Comparison of ENCODE assay signal across 8 cellular contexts in genomic region chr11:95254139-95254704, GRCh38. TPM values are rescaled to one million over a fixed set of nuclear protein-coding genes. Genes with fewer than 3 reads are reported as not detected.
DNase-seq lines count a peak whose midpoint lies in the region; ATAC-seq, FAIRE-seq and TF ChIP-seq lines count a peak whose summit lies in the region.

No MANE protein-coding gene starts in this region.

- peak overlapping the region; percentile 38 for H3K4me3 ChIP-seq in astrocyte of the spinal cord (ENCODE audit: low read depth, low read length)
- peak overlapping the region; percentile 38 for H3K4me3 ChIP-seq in retinal pigment epithelial cell (ENCODE audit: low read length)

- in situ Hi-C loops in astrocyte of the spinal cord (cut with HindIII; ENCODE audit: low sequenced_read_pairs): no loop called here

- peak overlapping the region; percentile 81 for H3K4me3 Mint-ChIP-seq in T-helper 2 cell treated with Interferon-gamma antibody and Interleukin-4, amounts not matched to agents 5 μg/mL and 100 μg/mL, for 36 hours

- H3K27me3 Mint-ChIP-seq in T-helper 2 cell treated with Interferon-gamma antibody and Interleukin-4, amounts not matched to agents 5 μg/mL and 100 μg/mL, for 36 hours (ENCODE audit: low read depth): no peaks in the 10 kb centered on the region

- peak; percentile 97 for ATAC-seq in HG02763 (IDR thresholded peaks at IDR 0.05; ENCODE audit: unreplicated experiment)

- peak; percentile 100 for FAIRE-seq in GM12892 (lab: Jason Lieb, UNC)

- H3K27ac Mint-ChIP-seq in T-helper 2 cell treated with Interferon-gamma antibody and Interleukin-4, amounts not matched to agents 5 μg/mL and 100 μg/mL, for 36 hours: peak overlapping the region; percentile 79

- H3K9me3 Mint-ChIP-seq in T-helper 2 cell treated with Interferon-gamma antibody and Interleukin-4, amounts not matched to agents 5 μg/mL and 100 μg/mL, for 36 hours: no peaks in the 10 kb centered on the region

- TF ChIP-seq POLR2A in GM12892 (IDR thresholded peaks at IDR 0.05; ENCODE audit: low read depth, low read length): peak; percentile 85

- no peaks in the 10 kb centered on the region for H3K36me3 Mint-ChIP-seq in T-helper 2 cell treated with Interferon-gamma antibody and Interleukin-4, amounts not matched to agents 5 μg/mL and 100 μg/mL, for 36 hours (ENCODE audit: low read depth)

- peak; percentile 29 for DNase-seq in GM12892 (ENCODE audit: insufficient read length)
- DNase-seq in NCI-H1436 treated with DMSO at 0.1 percent for 48 hours (lab: John Stamatoyannopoulos, UW): peak; percentile 91
- DNase-seq in T-helper 2 cell treated with Interferon-gamma antibody and Interleukin-4, amounts not matched to agents 5 μg/mL and 100 μg/mL, for 36 hours (ENCODE audit: low spot score): peak; percentile 81
- peak; percentile 90 for DNase-seq in astrocyte of the spinal cord (ENCODE audit: low read depth, low spot score)
- peak; percentile 78 to 89 for DNase-seq in hippocampal formation (lab: John Stamatoyannopoulos, UW)
- DNase-seq in retinal pigment epithelial cell (ENCODE audit: low read depth): peak; percentile 85
- DNase-seq in NK-92 treated with Interleukin-12 subunit alpha and Interleukin-12 subunit beta, amount 100 ng/mL, for 24 hours (lab: John Stamatoyannopoulos, UW): no peak

- peaks cover 38% of the 10 kb centered on the region for H3K4me1 Mint-ChIP-seq in T-helper 2 cell treated with Interferon-gamma antibody and Interleukin-4, amounts not matched to agents 5 μg/mL and 100 μg/mL, for 36 hours (ENCODE audit: low read depth)

- TF ChIP-seq CTCF in astrocyte of the spinal cord (IDR thresholded peaks at IDR 0.05; ENCODE audit: low read depth, low read length): no peak
- TF ChIP-seq CTCF in retinal pigment epithelial cell (conservative IDR thresholded peaks at IDR 0.05; ENCODE audit: low read depth, low read length): no peak

RNA-seq across cellular contexts. Expression of gene SESN3, which starts 23.2 kb away (rescaled TPM):
- polyA plus RNA-seq in GM12892 (2012; ENCODE audit: missing spikeins): 2.6 TPM
